In the genomic region with DNA sequence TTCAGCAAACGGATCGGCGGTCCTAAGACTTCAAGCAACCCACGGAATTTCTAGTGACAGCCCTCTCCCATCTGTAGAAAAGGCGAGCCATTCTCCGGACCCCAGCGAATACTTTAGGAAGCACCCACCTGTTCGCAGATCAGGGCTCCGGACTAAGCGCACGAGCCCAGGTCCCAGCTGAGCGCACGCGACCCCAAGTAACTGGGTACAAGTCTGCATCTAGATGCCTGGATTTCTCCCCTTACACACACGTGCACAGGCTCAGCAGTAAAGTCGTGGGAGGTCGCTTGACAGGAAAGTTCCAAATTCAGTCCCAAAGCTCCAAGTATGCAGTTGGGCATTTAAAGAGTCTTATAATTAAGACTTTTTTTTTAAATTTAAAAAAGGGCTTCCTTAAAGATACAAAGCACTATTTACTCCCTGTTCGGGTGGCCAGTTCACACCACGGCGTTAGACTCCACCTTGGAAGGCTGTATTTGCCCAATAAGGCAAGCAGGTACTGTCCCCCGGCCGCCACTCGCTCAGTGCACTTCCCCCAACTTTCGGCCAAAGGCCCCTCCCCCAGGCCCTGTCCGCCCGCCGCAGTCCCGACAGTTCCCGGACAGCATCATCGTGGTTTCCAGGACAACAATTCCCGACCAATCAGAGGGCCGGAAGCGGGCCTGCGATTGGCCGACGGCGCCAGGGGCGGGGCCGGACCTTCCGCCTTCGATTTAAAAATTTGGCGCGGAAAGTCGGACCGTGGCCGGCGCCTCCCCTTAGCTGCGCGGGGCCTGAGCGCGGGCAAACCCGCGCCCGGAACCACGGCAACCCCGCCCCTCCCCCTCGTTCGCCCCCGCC, we compare ENCODE assay signal across 8 cellular contexts. TPM values are rescaled to one million over a fixed set of nuclear protein-coding genes. Genes with fewer than 3 reads are reported as not detected.
A peak's percentile ranks its signal among the peaks of the same experiment; 100 is the strongest.
DNase-seq lines count a peak whose midpoint lies in the region; ATAC-seq and TF ChIP-seq lines count a peak whose summit lies in the region.

A gene with protein sequence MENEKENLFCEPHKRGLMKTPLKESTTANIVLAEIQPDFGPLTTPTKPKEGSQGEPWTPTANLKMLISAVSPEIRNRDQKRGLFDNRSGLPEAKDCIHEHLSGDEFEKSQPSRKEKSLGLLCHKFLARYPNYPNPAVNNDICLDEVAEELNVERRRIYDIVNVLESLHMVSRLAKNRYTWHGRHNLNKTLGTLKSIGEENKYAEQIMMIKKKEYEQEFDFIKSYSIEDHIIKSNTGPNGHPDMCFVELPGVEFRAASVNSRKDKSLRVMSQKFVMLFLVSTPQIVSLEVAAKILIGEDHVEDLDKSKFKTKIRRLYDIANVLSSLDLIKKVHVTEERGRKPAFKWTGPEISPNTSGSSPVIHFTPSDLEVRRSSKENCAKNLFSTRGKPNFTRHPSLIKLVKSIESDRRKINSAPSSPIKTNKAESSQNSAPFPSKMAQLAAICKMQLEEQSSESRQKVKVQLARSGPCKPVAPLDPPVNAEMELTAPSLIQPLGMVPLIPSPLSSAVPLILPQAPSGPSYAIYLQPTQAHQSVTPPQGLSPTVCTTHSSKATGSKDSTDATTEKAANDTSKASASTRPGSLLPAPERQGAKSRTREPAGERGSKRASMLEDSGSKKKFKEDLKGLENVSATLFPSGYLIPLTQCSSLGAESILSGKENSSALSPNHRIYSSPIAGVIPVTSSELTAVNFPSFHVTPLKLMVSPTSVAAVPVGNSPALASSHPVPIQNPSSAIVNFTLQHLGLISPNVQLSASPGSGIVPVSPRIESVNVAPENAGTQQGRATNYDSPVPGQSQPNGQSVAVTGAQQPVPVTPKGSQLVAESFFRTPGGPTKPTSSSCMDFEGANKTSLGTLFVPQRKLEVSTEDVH (minus strand): TSS at position 526 of the 840 bp plus-strand sequence. CDS start 824 bp downstream, outside the sequence.

- H3K36me3 ChIP-seq in BJ (ENCODE audit: control insufficient read depth, insufficient read depth, low read length): no peaks in the 10 kb centered on the region

- no peak for TF ChIP-seq CTCF in BJ (IDR thresholded peaks at IDR 0.05; ENCODE audit: insufficient read depth, low read depth, low read length)

- ATAC-seq in GM19328 (IDR thresholded peaks at IDR 0.05; ENCODE audit: unreplicated experiment) (peak; percentile 86), HG03469 (IDR thresholded peaks at IDR 0.05; ENCODE audit: unreplicated experiment) (peak; percentile 84), left lobe of liver (peak; percentile 92)

- CTCF ChIA-PET in BJ (lab: Yijun Ruan, JAX): no interaction called here

- DNase-seq in BJ (ENCODE audit: low read depth): peak; percentile 54
- DNase-seq in NCI-H526 (lab: John Stamatoyannopoulos, UW): peak; percentile 92 to 99
- DNase-seq in activated CD4-positive, alpha-beta T cell treated with anti-CD3 and anti-CD28 coated beads for 4 hours: peak; percentile 72 to 75
- peak; percentile 16 for DNase-seq in cortex of kidney (lab: John Stamatoyannopoulos, UW)
- peak; percentile 94 for DNase-seq in left lobe of liver (ENCODE audit: low spot score)
- DNase-seq in stimulated activated CD4-positive, alpha-beta T cell treated with anti-CD3 and anti-CD28 coated beads, Interleukin-2, amount 100 ng/mL, for 24 hours: peak; percentile 86 to 92

- POLR2A ChIA-PET in BJ (lab: Charles Lee): no interaction called here

- peaks cover 16% of the 10 kb centered on the region; the same call in 1 of the 2 replicates for H3K27me3 ChIP-seq in BJ (ENCODE audit: control insufficient read depth, insufficient read depth, low read length)

- H3K4me3 ChIP-seq in BJ (ENCODE audit: low read depth, low read length): peak within 1 kb of the TSS; percentile 60

RNA-seq across cellular contexts. Expression of the gene that starts here (rescaled TPM):
- 2.0 and 2.1 TPM in 2 replicates for polyA plus RNA-seq in BJ (2011; rRNA removed)
- polyA minus RNA-seq in BJ (2011; rRNA and poly(A)+ RNA removed): 1.3 and 1.8 TPM in 2 replicates
- 0.08 TPM for total RNA-seq in left lobe of liver

Comparison
In these comparisons a context has a peak if more than half of its experiments do, and no peak if none do; other contexts are left out.
1. Peak in every context shown above with its lines: DNase-seq, ATAC-seq and H3K4me3 ChIP-seq.
2. Peak in DNase-seq and ATAC-seq in left lobe of liver; RNA of the gene not detected or under 1 TPM.
3. DNase-seq: peak in every context shown above with its lines; median percentile 96 in NCI-H526; 94 in left lobe of liver; 89 in stimulated activated CD4-positive, alpha-beta T cell treated with anti-CD3 and anti-CD28 coated beads, Interleukin-2, amount 100 ng/mL, for 24 hours; 74 in activated CD4-positive, alpha-beta T cell treated with anti-CD3 and anti-CD28 coated beads for 4 hours; 54 in BJ; 16 in cortex of kidney.